ENCODE assay signal across 10 cellular contexts in genomic region chr3:48470286-48470685, GRCh38. TPM values are rescaled to one million over a fixed set of nuclear protein-coding genes. Genes with fewer than 3 reads are reported as not detected.
DNase-seq lines count a peak whose midpoint lies in the region; ATAC-seq, FAIRE-seq and TF ChIP-seq lines count a peak whose summit lies in the region.
"Had no signal": no experiment of that assay in that cellular context is flagged by ENCODE, and none has a peak within 500 bp of the region (broad histone marks: within the 10 kb centered on the region; RNA-seq: fewer than 3 reads in every experiment).

No MANE protein-coding gene starts in this region.

- no peak overlapping the region for H3K4me3 ChIP-seq in CD8-positive, alpha-beta memory T cell (ENCODE audit: low read length)
- peak overlapping the region; percentile 35 for H3K4me3 ChIP-seq in OCI-LY1 (ENCODE audit: low read depth, low read length, poor library complexity, severe bottlenecking)

- no peak for FAIRE-seq in GM19239 (lab: Jason Lieb, UNC)

- H2AFZ ChIP-seq in OCI-LY1 (ENCODE audit: low read length), result no peak overlapping the region

- H3K27me3 Mint-ChIP-seq in CD8-positive, alpha-beta memory T cell, result no peaks in the 10 kb centered on the region
- H3K27me3 Mint-ChIP-seq in effector memory CD8-positive, alpha-beta T cell, result no peaks in the 10 kb centered on the region

- H3K27ac ChIP-seq in CD8-positive, alpha-beta memory T cell (ENCODE audit: low read depth, low read length), result no peak overlapping the region
- H3K27ac ChIP-seq in OCI-LY1 (ENCODE audit: low read depth, low read length, poor library complexity, severe bottlenecking), result peak overlapping the region; percentile 75
- H3K27ac ChIP-seq: KMS-11 had no signal

- H3F3A ChIP-seq in OCI-LY1 (ENCODE audit: insufficient read depth, low read length), result no peaks in the 10 kb centered on the region

- H3K9me2 ChIP-seq in OCI-LY1 (ENCODE audit: low read depth, low read length), result no peaks in the 10 kb centered on the region

- peaks cover 59 to 79% (median 70%) of the 10 kb centered on the region in 3 donors for H3K4me1 Mint-ChIP-seq in CD8-positive, alpha-beta memory T cell
- peaks cover 59 to 63% of the 10 kb centered on the region in 2 donors for H3K4me1 Mint-ChIP-seq in effector memory CD8-positive, alpha-beta T cell (ENCODE audit: low read depth in 2 of 2)

- H3K79me2 ChIP-seq in OCI-LY1 (ENCODE audit: insufficient read depth, low read length), result no peaks in the 10 kb centered on the region

- no peaks in the 10 kb centered on the region for H3K9me3 ChIP-seq in CD8-positive, alpha-beta memory T cell (ENCODE audit: low read length)
- no peaks in the 10 kb centered on the region for H3K9me3 ChIP-seq in OCI-LY1 (ENCODE audit: low read length)

- H3K36me3 Mint-ChIP-seq in CD8-positive, alpha-beta memory T cell, result peaks cover 0 to 52% (median 11%) of the 10 kb centered on the region in 3 donors
- H3K36me3 Mint-ChIP-seq in effector memory CD8-positive, alpha-beta T cell (ENCODE audit: insufficient read depth), result peaks cover 55% of the 10 kb centered on the region

- intact Hi-C loops in posterior vena cava (cut with DNase I), result no loop called here

- H4K20me1 ChIP-seq in OCI-LY1 (ENCODE audit: insufficient read depth, low read length), result no peaks in the 10 kb centered on the region

- H3K4me3 Mint-ChIP-seq in CD8-positive, alpha-beta memory T cell, result peak overlapping the region; percentile 61 to 96 (median 70)
- peak overlapping the region; percentile 77 to 86 for H3K4me3 Mint-ChIP-seq in effector memory CD8-positive, alpha-beta T cell

- H3K27me3 ChIP-seq in CD8-positive, alpha-beta memory T cell (ENCODE audit: insufficient read depth, low read length, poor library complexity, severe bottlenecking), result no peaks in the 10 kb centered on the region
- no peaks in the 10 kb centered on the region for H3K27me3 ChIP-seq in OCI-LY1 (ENCODE audit: insufficient read depth, low read length)

- H3K4me2 ChIP-seq in OCI-LY1 (ENCODE audit: low read length), result peak overlapping the region; percentile 82
- H3K4me2 ChIP-seq: KMS-11 had no signal

- POLR2A ChIA-PET in CD8-positive, alpha-beta memory T cell (lab: Charles Lee), result interaction anchor here (1.9 to 3.8 kb wide), 2 partner anchors 24 to 29 kb away, joined by 6 to 18 read pairs; partner anchors contain the start of genes ATRIP and TMA7

- no peak for TF ChIP-seq CTCF in OCI-LY1 (IDR thresholded peaks at IDR 0.05; ENCODE audit: low read length)

- peak overlapping the region; percentile 77 to 99 (median 92) for H3K27ac Mint-ChIP-seq in CD8-positive, alpha-beta memory T cell
- H3K27ac Mint-ChIP-seq in effector memory CD8-positive, alpha-beta T cell, result peak overlapping the region; percentile 93 to 98

- DNase-seq in CD8-positive, alpha-beta memory T cell, result no peak
- DNase-seq in effector memory CD8-positive, alpha-beta T cell, result no peak
- DNase-seq in posterior vena cava (ENCODE audit: low spot score), result peak; percentile 60
- DNase-seq in putamen (ENCODE audit: low spot score), result no peak
- DNase-seq in HuH-7 (ENCODE audit: low spot score), result no peak
- no peak for DNase-seq in GM19239 (ENCODE audit: insufficient read length, low spot score)
- DNase-seq in NCI-H1092 (lab: John Stamatoyannopoulos, UW), result no peak
- DNase-seq: activated CD4-positive, alpha-beta T cell treated with anti-CD3 and anti-CD28 coated beads for 4 hours had no signal

- peaks cover 74% of the 10 kb centered on the region for H3K4me1 ChIP-seq in CD8-positive, alpha-beta memory T cell (ENCODE audit: insufficient read depth, low read length)
- H3K4me1 ChIP-seq in OCI-LY1 (ENCODE audit: insufficient read depth, low read length, severe bottlenecking), result peaks cover 75% of the 10 kb centered on the region

- no peak for ATAC-seq in effector memory CD8-positive, alpha-beta T cell (replicated peaks)

- CTCF ChIA-PET in CD8-positive, alpha-beta memory T cell (lab: Charles Lee), result interaction anchor here (1.2 to 10.2 kb wide), 4 partner anchors 22 to 69 kb away, joined by 3 to 69 read pairs (median 4); no protein-coding TSS in a partner anchor

- H3K9ac ChIP-seq in OCI-LY1 (ENCODE audit: low read length), result peak overlapping the region; percentile 48; the same call in 1 of the 2 replicates
- H3K9ac ChIP-seq: KMS-11 had no signal

- H3K36me3 ChIP-seq in CD8-positive, alpha-beta memory T cell (ENCODE audit: insufficient read depth, low read length), result peaks cover 23% of the 10 kb centered on the region
- peaks cover 34% of the 10 kb centered on the region; the same call in 1 of the 2 replicates for H3K36me3 ChIP-seq in OCI-LY1 (ENCODE audit: insufficient read depth, low read length)

- H3K9me3 Mint-ChIP-seq in CD8-positive, alpha-beta memory T cell, result no peaks in the 10 kb centered on the region
- no peaks in the 10 kb centered on the region for H3K9me3 Mint-ChIP-seq in effector memory CD8-positive, alpha-beta T cell

RNA-seq across cellular contexts. Expression of gene ATRIP, which starts 23.7 kb away (rescaled TPM):
- total RNA-seq in CD8-positive, alpha-beta memory T cell, result 10 to 100 TPM; 22.1 to 22.8 TPM
- polyA plus RNA-seq in CD8-positive, alpha-beta memory T cell, result 13.4 TPM
- total RNA-seq in posterior vena cava, result 1 to 10 TPM; 6.2 to 6.3 TPM

RNA-seq across cellular contexts. Expression of gene TMA7, which starts 30.2 kb away (rescaled TPM):
- total RNA-seq in CD8-positive, alpha-beta memory T cell, result 100 to 1,000 TPM; 420 to 494 TPM
- polyA plus RNA-seq in CD8-positive, alpha-beta memory T cell, result 826 TPM
- 100 to 1,000 TPM; 112 to 178 TPM for total RNA-seq in posterior vena cava

RNA-seq across cellular contexts. Expression of gene CCDC51, which starts 30.4 kb away (rescaled TPM):
- total RNA-seq in CD8-positive, alpha-beta memory T cell, result 10 to 100 TPM; 24.2 to 26.0 TPM
- polyA plus RNA-seq in CD8-positive, alpha-beta memory T cell, result 11.3 TPM
- 10 to 100 TPM; 13.0 to 16.2 TPM for total RNA-seq in posterior vena cava

RNA-seq across cellular contexts. Expression of gene SHISA5, which starts 33.7 kb away (rescaled TPM):
- 100 to 1,000 TPM; 102 TPM for total RNA-seq in CD8-positive, alpha-beta memory T cell
- polyA plus RNA-seq in CD8-positive, alpha-beta memory T cell, result 470 TPM
- total RNA-seq in posterior vena cava, result 100 to 1,000 TPM; 142 to 147 TPM

RNA-seq across cellular contexts. Expression of gene PLXNB1, which starts 40.4 kb away (rescaled TPM):
- 1 to 10 TPM; 3.1 to 5.5 TPM for total RNA-seq in CD8-positive, alpha-beta memory T cell
- polyA plus RNA-seq in CD8-positive, alpha-beta memory T cell, result 0.30 TPM
- 10 to 100 TPM; 76.4 to 76.7 TPM for total RNA-seq in posterior vena cava
